13 cellular contexts compared by ENCODE assay signal in the genomic region with DNA sequence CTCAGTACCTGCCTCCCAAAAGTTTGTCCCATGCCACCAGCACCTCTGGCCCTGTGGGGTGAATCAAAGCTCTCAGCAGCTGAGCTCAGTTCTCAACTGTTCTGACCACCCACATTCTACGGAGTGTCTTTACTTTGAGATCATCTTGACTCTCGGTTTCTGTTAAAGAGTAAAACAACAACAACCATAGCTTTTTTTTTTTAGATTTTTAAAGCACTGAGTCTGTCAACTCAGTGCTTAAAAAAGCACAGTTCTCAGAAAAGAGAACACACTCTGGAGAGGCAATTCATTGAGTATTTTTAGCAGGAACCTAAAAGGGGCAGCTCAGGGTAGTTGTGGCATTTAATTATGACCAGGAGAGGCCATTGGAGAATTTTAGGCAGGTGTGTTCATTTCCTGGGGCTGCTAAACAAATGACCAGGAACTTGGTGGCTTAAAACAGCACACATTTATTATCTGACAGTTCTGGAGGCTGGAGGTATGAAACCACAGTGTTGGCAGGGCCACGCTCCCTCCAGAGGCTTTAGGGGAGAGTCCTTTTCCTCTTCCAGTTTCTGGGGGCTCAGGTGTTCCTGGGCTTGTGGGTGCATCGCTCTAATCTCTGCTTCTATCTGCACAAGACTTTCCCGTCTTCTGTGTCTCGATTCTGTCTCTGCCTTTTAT. TPM values are rescaled to one million over a fixed set of nuclear protein-coding genes. Genes with fewer than 3 reads are reported as not detected.
A peak's percentile ranks its signal among the peaks of the same experiment; 100 is the strongest.
DNase-seq lines count a peak whose midpoint lies in the region; ATAC-seq and TF ChIP-seq lines count a peak whose summit lies in the region.
"Had no signal": no experiment of that assay in that cellular context is flagged by ENCODE, and none has a peak within 500 bp of the region (broad histone marks: within the 10 kb centered on the region; RNA-seq: fewer than 3 reads in every experiment).

No MANE protein-coding gene starts in this region.

- H3K9me3 Mint-ChIP-seq in brain, result peaks cover 0 to 6% (median 3%) of the 10 kb centered on the region in 5 experiments
- no peaks in the 10 kb centered on the region for H3K9me3 Mint-ChIP-seq in CD4-positive, alpha-beta T cell

- DNase-seq in NCI-H748 treated with DMSO at 0.1 percent for 48 hours (lab: John Stamatoyannopoulos, UW) (no peak), D341Med (ENCODE audit: low spot score) (no peak), kidney glomerular epithelial cell (lab: John Stamatoyannopoulos, UW) (no peak)
- no peak for DNase-seq in CD4-positive, alpha-beta T cell
- DNase-seq: CD4-positive, alpha-beta memory T cell; foreskin keratinocyte; NCI-H1694 treated with DMSO at 0.1 percent for 48 hours; Peyer's patch; transverse colon had no signal

- CTCF ChIA-PET in CD4-positive, alpha-beta T cell (lab: Charles Lee), result no interaction called here

- POLR2A ChIA-PET in CD4-positive, alpha-beta T cell (lab: Charles Lee), result no interaction called here

- no peak overlapping the region for H3K27ac ChIP-seq in CD4-positive, alpha-beta T cell (ENCODE audit: low read depth, low read length)
- H3K27ac ChIP-seq: foreskin keratinocyte, Peyer's patch had no signal

- ATAC-seq in GM18511 (IDR thresholded peaks at IDR 0.05; ENCODE audit: unreplicated experiment) (peak; percentile 77), GM21390 (IDR thresholded peaks at IDR 0.05; ENCODE audit: unreplicated experiment) (peak; percentile 79), HG03060 (IDR thresholded peaks at IDR 0.05; ENCODE audit: low read depth, unreplicated experiment) (peak; percentile 58)
- no peak for ATAC-seq in CD4-positive, alpha-beta T cell (ENCODE audit: poor library complexity)
- ATAC-seq: foreskin keratinocyte had no signal

- peaks cover 6% of the 10 kb centered on the region for H3K27me3 Mint-ChIP-seq in brain
- peaks cover 8% of the 10 kb centered on the region for H3K27me3 Mint-ChIP-seq in CD4-positive, alpha-beta T cell

- H3K36me3 Mint-ChIP-seq in brain, result no peaks in the 10 kb centered on the region
- H3K36me3 Mint-ChIP-seq in CD4-positive, alpha-beta T cell (ENCODE audit: low read depth), result no peaks in the 10 kb centered on the region
- H3K36me3 Mint-ChIP-seq: CD4-positive, alpha-beta memory T cell had no signal

- peaks cover 1% of the 10 kb centered on the region for H3K27me3 ChIP-seq in CD4-positive, alpha-beta T cell (ENCODE audit: control insufficient read depth, insufficient read depth, low read length)
- H3K27me3 ChIP-seq: foreskin keratinocyte, Peyer's patch had no signal

- H3K4me1 Mint-ChIP-seq in brain, result peaks cover 53% of the 10 kb centered on the region
- H3K4me1 Mint-ChIP-seq in CD4-positive, alpha-beta T cell (ENCODE audit: low read depth), result no peaks in the 10 kb centered on the region
- H3K4me1 Mint-ChIP-seq: CD4-positive, alpha-beta memory T cell had no signal

- no peak for TF ChIP-seq CTCF in brain (conservative IDR thresholded peaks at IDR 0.05)
- no peak for TF ChIP-seq CTCF in CD4-positive, alpha-beta T cell (IDR thresholded peaks at IDR 0.05)

- intact Hi-C loops in CD4-positive, alpha-beta T cell (cut with DNase I, micrococcal nuclease), result no loop called here

- H3K9me3 ChIP-seq in CD4-positive, alpha-beta T cell (ENCODE audit: control insufficient read depth, low read length), result no peaks in the 10 kb centered on the region
- H3K9me3 ChIP-seq: Peyer's patch, transverse colon had no signal

- no peak overlapping the region for H3K4me3 Mint-ChIP-seq in brain
- no peak overlapping the region for H3K4me3 Mint-ChIP-seq in CD4-positive, alpha-beta T cell

- peak overlapping the region in 4 of 5 experiments; percentile 33 to 84 (median 59) for H3K27ac Mint-ChIP-seq in brain
- no peak overlapping the region for H3K27ac Mint-ChIP-seq in CD4-positive, alpha-beta T cell

RNA-seq across cellular contexts. Expression of a gene that starts 6.7 kb away (rescaled TPM):
- polyA plus RNA-seq in brain (ENCODE audit: insufficient read depth, low read depth, low replicate concordance), result 0.70 TPM
- total RNA-seq in CD4-positive, alpha-beta T cell, result not detected
- total RNA-seq: CD4-positive, alpha-beta memory T cell; foreskin keratinocyte; Peyer's patch; transverse colon had no signal
- polyA plus RNA-seq: CD4-positive, alpha-beta memory T cell; foreskin keratinocyte had no signal

RNA-seq across cellular contexts. Expression of a gene that starts 37.5 kb away (rescaled TPM):
- 14.6 TPM for polyA plus RNA-seq in brain (ENCODE audit: insufficient read depth, low read depth, low replicate concordance)
- total RNA-seq in CD4-positive, alpha-beta T cell, result 100 to 1,000 TPM; 419 to 449 TPM
